Comparison of ENCODE assay signal across 1 cellular context in genomic region chr14:94377866-94378470, GRCh38.
TF ChIP-seq lines count a peak whose summit lies in the region.

No MANE protein-coding gene starts in this region.

TF ChIP-seq in H1, 55 proteins besides CTCF, POLR2A, EP300 and RAD21 (continued from another document):
- TF ChIP-seq CHD7 (IDR thresholded peaks at IDR 0.05; ENCODE audit: insufficient replicate concordance, low read length), result no peak
- TF ChIP-seq ZNF274 (IDR thresholded peaks at IDR 0.05; ENCODE audit: borderline replicate concordance, extremely low read depth, low read length), result no peak
